Comparison of ENCODE assay signal across 8 cellular contexts in the genomic region with DNA sequence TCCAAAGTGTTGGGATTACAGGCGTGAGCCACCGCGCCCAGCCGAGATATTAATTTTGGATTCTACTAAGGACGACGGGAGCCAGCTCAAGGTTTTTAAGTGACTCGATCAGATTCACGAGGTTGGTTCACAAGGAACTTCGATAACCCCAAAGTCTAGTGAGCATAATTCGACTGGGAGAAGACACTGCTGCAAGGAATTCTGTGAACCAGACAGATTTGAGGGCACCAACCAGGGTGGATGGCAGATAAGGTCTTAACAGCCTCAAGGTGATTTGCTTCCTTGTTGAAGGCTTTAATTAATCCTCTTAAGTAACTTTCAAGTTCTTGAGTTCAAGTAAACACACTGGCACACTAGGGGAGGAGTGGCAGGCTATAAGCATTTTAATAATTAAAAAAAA. TPM values are rescaled to one million over a fixed set of nuclear protein-coding genes. Genes with fewer than 3 reads are reported as not detected.
DNase-seq lines count a peak whose midpoint lies in the region; ATAC-seq, FAIRE-seq and TF ChIP-seq lines count a peak whose summit lies in the region.

No MANE protein-coding gene starts in this region.

- peak overlapping the region; percentile 85 for H3K4me3 Mint-ChIP-seq in Calu3 (ENCODE audit: low read depth, unreplicated experiment)
- peak overlapping the region; percentile 81 for H3K4me3 Mint-ChIP-seq in dendritic cell treated with granulocyte-macrophage colony-stimulating factor and Interleukin-4, amounts not matched to agents 40 ng/mL and 50 ng/mL, for 4 days
- peak overlapping the region; percentile 90 to 97 (median 94) for H3K4me3 Mint-ChIP-seq in naive thymus-derived CD8-positive, alpha-beta T cell

- TF ChIP-seq CTCF in Calu3 (IDR thresholded peaks at IDR 0.05; ENCODE audit: unreplicated experiment), result no peak

- intact Hi-C loops in Calu3 (cut with micrococcal nuclease; ENCODE audit: unreplicated experiment), result loop anchor here (5.0 kb wide), 2 partner anchors 75 to 135 kb away; a partner anchor contains a TSS
- intact Hi-C loops in dendritic cell treated with granulocyte-macrophage colony-stimulating factor and Interleukin-4, amounts not matched to agents 40 ng/mL and 50 ng/mL, for 4 days (cut with micrococcal nuclease), result loop anchor here (1.0 to 5.0 kb wide), 4 partner anchors 74 to 545 kb away; a partner anchor contains a TSS

- no TSS peak for BruUV-seq in Calu3 (replicated peaks; lab: Mats Ljungman, UMichigan)

- peaks cover 44% of the 10 kb centered on the region for H3K36me3 Mint-ChIP-seq in Calu3 (ENCODE audit: insufficient read depth, unreplicated experiment)
- H3K36me3 Mint-ChIP-seq in dendritic cell treated with granulocyte-macrophage colony-stimulating factor and Interleukin-4, amounts not matched to agents 40 ng/mL and 50 ng/mL, for 4 days (ENCODE audit: low read depth), result peaks cover 17% of the 10 kb centered on the region
- H3K36me3 Mint-ChIP-seq in naive thymus-derived CD8-positive, alpha-beta T cell, result peaks cover 0 to 11% (median 0%) of the 10 kb centered on the region in 3 donors

- peak overlapping the region; percentile 78 for H3K27ac Mint-ChIP-seq in Calu3 (ENCODE audit: unreplicated experiment)
- peak overlapping the region; percentile 95 for H3K27ac Mint-ChIP-seq in dendritic cell treated with granulocyte-macrophage colony-stimulating factor and Interleukin-4, amounts not matched to agents 40 ng/mL and 50 ng/mL, for 4 days
- H3K27ac Mint-ChIP-seq in naive thymus-derived CD8-positive, alpha-beta T cell, result peak overlapping the region; percentile 96 to 100 (median 98)

- H3K27me3 Mint-ChIP-seq in Calu3 (ENCODE audit: unreplicated experiment), result no peaks in the 10 kb centered on the region
- no peaks in the 10 kb centered on the region for H3K27me3 Mint-ChIP-seq in dendritic cell treated with granulocyte-macrophage colony-stimulating factor and Interleukin-4, amounts not matched to agents 40 ng/mL and 50 ng/mL, for 4 days
- no peaks in the 10 kb centered on the region for H3K27me3 Mint-ChIP-seq in naive thymus-derived CD8-positive, alpha-beta T cell

- peaks cover 28% of the 10 kb centered on the region for H3K4me1 Mint-ChIP-seq in Calu3 (ENCODE audit: low read depth, unreplicated experiment)
- H3K4me1 Mint-ChIP-seq in dendritic cell treated with granulocyte-macrophage colony-stimulating factor and Interleukin-4, amounts not matched to agents 40 ng/mL and 50 ng/mL, for 4 days (ENCODE audit: low read depth), result peaks cover 33% of the 10 kb centered on the region
- peaks cover 12 to 40% (median 39%) of the 10 kb centered on the region in 4 donors for H3K4me1 Mint-ChIP-seq in naive thymus-derived CD8-positive, alpha-beta T cell

- no peak for ATAC-seq in naive thymus-derived CD8-positive, alpha-beta T cell
- no peak for ATAC-seq in GM18867 (IDR thresholded peaks at IDR 0.05; ENCODE audit: unreplicated experiment)

- TF ChIP-seq POLR2A in GM12892 (IDR thresholded peaks at IDR 0.05; ENCODE audit: low read depth, low read length), result no peak

- CTCF ChIA-PET in Calu3 (lab: Charles Lee), result interaction anchor here (1.8 to 3.8 kb wide), 2 partner anchors 75 to 132 kb away, joined by 6 to 27 read pairs; a partner anchor contains a TSS

- POLR2A ChIA-PET in naive thymus-derived CD8-positive, alpha-beta T cell (lab: Charles Lee), result interaction anchor here (0.8 to 4.8 kb wide), 21 partner anchors 10 to 349 kb away, joined by 3 to 90 read pairs (median 11); a partner anchor contains a TSS

- no peak for FAIRE-seq in GM12892 (lab: Jason Lieb, UNC)

- DNase-seq in Calu3, result peak; percentile 3
- peak; percentile 70 for DNase-seq in NCI-H524 treated with DMSO at 0.1 percent for 48 hours (lab: John Stamatoyannopoulos, UW)
- no peak for DNase-seq in naive thymus-derived CD8-positive, alpha-beta T cell
- DNase-seq in DMS153 treated with DMSO at 0.1 percent for 48 hours (lab: John Stamatoyannopoulos, UW; ENCODE audit: unreplicated experiment), result no peak
- DNase-seq in MV-4-11 (lab: John Stamatoyannopoulos, UW), result no peak
- DNase-seq in GM12892 (ENCODE audit: insufficient read length), result no peak

- no peaks in the 10 kb centered on the region for H3K9me3 Mint-ChIP-seq in Calu3 (ENCODE audit: low read depth, unreplicated experiment)
- H3K9me3 Mint-ChIP-seq in dendritic cell treated with granulocyte-macrophage colony-stimulating factor and Interleukin-4, amounts not matched to agents 40 ng/mL and 50 ng/mL, for 4 days, result no peaks in the 10 kb centered on the region
- H3K9me3 Mint-ChIP-seq in naive thymus-derived CD8-positive, alpha-beta T cell, result no peaks in the 10 kb centered on the region

RNA-seq across cellular contexts. Expression of a gene that starts 1.1 kb away (rescaled TPM):
- 26.8 and 30.7 TPM in 2 replicates for total RNA-seq in Calu3 (2022)
- 10 to 100 TPM; 93.3 to 96.6 TPM for total RNA-seq in naive thymus-derived CD8-positive, alpha-beta T cell
- polyA plus RNA-seq in naive thymus-derived CD8-positive, alpha-beta T cell, result 10 to 100 TPM; 72.5 to 77.4 (median 75.5) TPM
- polyA plus RNA-seq in GM12892 (2012; ENCODE audit: missing spikeins), result 26.3 TPM

Comparison
In these comparisons a context has a peak if more than half of its experiments do, and no peak if none do; other contexts are left out.
1. DNase-seq: peak in Calu3 (single experiment) and NCI-H524 treated with DMSO at 0.1 percent for 48 hours (single experiment); none in naive thymus-derived CD8-positive, alpha-beta T cell (0 of 10), DMS153 treated with DMSO at 0.1 percent for 48 hours (single experiment), MV-4-11 (single experiment) and GM12892 (single experiment).
2. Peak in every context shown above with its lines, with median percentiles within 50 percentile points of each other: H3K27ac Mint-ChIP-seq and H3K4me3 Mint-ChIP-seq.